20 cellular contexts compared by ENCODE assay signal in genomic region chr6:43942616-43943015, GRCh38.
DNase-seq lines count a peak whose midpoint lies in the region; ATAC-seq, FAIRE-seq and TF ChIP-seq lines count a peak whose summit lies in the region.
"Had no signal": no experiment of that assay in that cellular context is flagged by ENCODE, and none has a peak within 500 bp of the region (broad histone marks: within the 10 kb centered on the region; RNA-seq: fewer than 3 reads in every experiment).

No MANE protein-coding gene starts in this region.

- intact Hi-C loops in activated CD4-positive, alpha-beta T cell treated with anti-CD3 and anti-CD28 coated beads for 36 hours (cut with DNase I, micrococcal nuclease), result no loop called here

- H3K27me3 ChIP-seq in astrocyte (ENCODE audit: insufficient read depth, low read length), result no peaks in the 10 kb centered on the region

- no peak overlapping the region for H2AFZ ChIP-seq in astrocyte (ENCODE audit: low read depth, low read length)

- H3K9me3 ChIP-seq in astrocyte (ENCODE audit: insufficient read depth, low read depth, low read length), result no peaks in the 10 kb centered on the region

- no peak overlapping the region for H3K4me3 Mint-ChIP-seq in astrocyte (ENCODE audit: unreplicated experiment)
- no peak overlapping the region for H3K4me3 Mint-ChIP-seq in neural crest cell
- H3K4me3 Mint-ChIP-seq in type B pancreatic cell, result no peak overlapping the region
- H3K4me3 Mint-ChIP-seq in activated CD4-positive, alpha-beta T cell treated with anti-CD3 and anti-CD28 coated beads for 36 hours, result no peak overlapping the region

- no peak overlapping the region for H3K4me2 ChIP-seq in astrocyte (ENCODE audit: low read length)

- H3K36me3 ChIP-seq in astrocyte (ENCODE audit: insufficient read depth, low read length), result no peaks in the 10 kb centered on the region

- no peaks in the 10 kb centered on the region for H4K20me1 ChIP-seq in astrocyte (ENCODE audit: insufficient read depth, low read length)

- peak; percentile 40 for DNase-seq in activated CD8-positive, alpha-beta memory T cell treated with anti-CD3 and anti-CD28 coated beads, Interleukin-2, amount 50 U/mL, for 48 hours
- DNase-seq in activated CD8-positive, alpha-beta memory T cell treated with anti-CD3 and anti-CD28 coated beads, Interleukin-2, amount 50 U/mL, for 4 hours, result no peak
- DNase-seq in astrocyte (ENCODE audit: low read depth), result no peak
- DNase-seq in neural crest cell (ENCODE audit: low read depth, low spot score), result no peak
- peak; percentile 60 for DNase-seq in type B pancreatic cell (ENCODE audit: extremely low spot score, unreplicated experiment)
- no peak for DNase-seq in activated CD4-positive, alpha-beta T cell treated with anti-CD3 and anti-CD28 coated beads for 36 hours
- DNase-seq: C1 segment of cervical spinal cord, COR-L47, DMS79, GDM1, MM.1S, NCI-H1105 treated with DMSO at 0.1 percent for 48 hours, NCI-H187, NCI-H446, NCI-H748 treated with DMSO at 0.1 percent for 48 hours had no signal

- no peak overlapping the region for H3K9ac ChIP-seq in astrocyte (ENCODE audit: low read length)

- H3K36me3 Mint-ChIP-seq in astrocyte (ENCODE audit: low read depth, unreplicated experiment) (peaks cover 1% of the 10 kb centered on the region), neural crest cell (ENCODE audit: low read depth) (no peaks in the 10 kb centered on the region), type B pancreatic cell (no peaks in the 10 kb centered on the region)
- H3K36me3 Mint-ChIP-seq in activated CD4-positive, alpha-beta T cell treated with anti-CD3 and anti-CD28 coated beads for 36 hours (ENCODE audit: low read depth), result no peaks in the 10 kb centered on the region

- no peak for TF ChIP-seq CTCF in astrocyte (IDR thresholded peaks at IDR 0.05; ENCODE audit: insufficient read depth, low read depth, low read length)
- TF ChIP-seq CTCF in neural crest cell (conservative IDR thresholded peaks at IDR 0.05), result no peak
- TF ChIP-seq CTCF in type B pancreatic cell (conservative IDR thresholded peaks at IDR 0.05), result no peak

- peak overlapping the region; percentile 30 for H3K27ac Mint-ChIP-seq in astrocyte (ENCODE audit: unreplicated experiment)
- H3K27ac Mint-ChIP-seq in neural crest cell (ENCODE audit: unreplicated experiment), result peak overlapping the region; percentile 92
- no peak overlapping the region for H3K27ac Mint-ChIP-seq in type B pancreatic cell
- H3K27ac Mint-ChIP-seq in activated CD4-positive, alpha-beta T cell treated with anti-CD3 and anti-CD28 coated beads for 36 hours, result no peak overlapping the region

- H3K27ac ChIP-seq in astrocyte (ENCODE audit: low read depth, low read length), result no peak overlapping the region

- H3K4me1 Mint-ChIP-seq in astrocyte (ENCODE audit: low read depth, unreplicated experiment) (peaks cover 14% of the 10 kb centered on the region), neural crest cell (peaks cover 8% of the 10 kb centered on the region), type B pancreatic cell (ENCODE audit: unreplicated experiment) (peaks cover 12% of the 10 kb centered on the region)
- no peaks in the 10 kb centered on the region for H3K4me1 Mint-ChIP-seq in activated CD4-positive, alpha-beta T cell treated with anti-CD3 and anti-CD28 coated beads for 36 hours

- H3K79me2 ChIP-seq in astrocyte (ENCODE audit: insufficient read depth, low read length), result no peaks in the 10 kb centered on the region

- FAIRE-seq in astrocyte (lab: Jason Lieb, UNC), result no peak
- FAIRE-seq: GM12892 had no signal

- no peaks in the 10 kb centered on the region for H3K4me1 ChIP-seq in astrocyte (ENCODE audit: insufficient read depth, low read length)

- no peak overlapping the region for H3K4me3 ChIP-seq in astrocyte (ENCODE audit: insufficient read depth, low read depth, low read length)

- ATAC-seq in HG02870 (IDR thresholded peaks at IDR 0.05; ENCODE audit: unreplicated experiment), result no peak
- no peak for ATAC-seq in HG02798 (IDR thresholded peaks at IDR 0.05; ENCODE audit: poor library complexity, unreplicated experiment)
- no peak for ATAC-seq in activated CD4-positive, alpha-beta T cell treated with anti-CD3 and anti-CD28 coated beads for 36 hours
- ATAC-seq: Panc1, Right ventricle myocardium inferior had no signal

- H3K27me3 Mint-ChIP-seq in astrocyte (ENCODE audit: low read depth, unreplicated experiment), result peaks cover 22% of the 10 kb centered on the region
- no peaks in the 10 kb centered on the region for H3K27me3 Mint-ChIP-seq in neural crest cell (ENCODE audit: low read depth)
- H3K27me3 Mint-ChIP-seq in type B pancreatic cell, result peaks cover 7% of the 10 kb centered on the region
- H3K27me3 Mint-ChIP-seq in activated CD4-positive, alpha-beta T cell treated with anti-CD3 and anti-CD28 coated beads for 36 hours, result no peaks in the 10 kb centered on the region

- POLR2A ChIA-PET in activated CD4-positive, alpha-beta T cell treated with anti-CD3 and anti-CD28 coated beads for 36 hours (lab: Charles Lee), result no interaction called here

- peaks cover 11% of the 10 kb centered on the region for H3K9me3 Mint-ChIP-seq in astrocyte (ENCODE audit: unreplicated experiment)
- peaks cover 6% of the 10 kb centered on the region for H3K9me3 Mint-ChIP-seq in neural crest cell
- H3K9me3 Mint-ChIP-seq in type B pancreatic cell, result peaks cover 8% of the 10 kb centered on the region
- peaks cover 6% of the 10 kb centered on the region for H3K9me3 Mint-ChIP-seq in activated CD4-positive, alpha-beta T cell treated with anti-CD3 and anti-CD28 coated beads for 36 hours (ENCODE audit: low read depth)

- CTCF ChIA-PET in activated CD4-positive, alpha-beta T cell treated with anti-CD3 and anti-CD28 coated beads for 36 hours (lab: Charles Lee), result interaction anchor here (0.6 to 1.0 kb wide), 3 partner anchors 81 to 564 kb away, joined by 3 read pairs; no protein-coding TSS in a partner anchor

Comparison
In these comparisons a context has a peak if more than half of its experiments do, and no peak if none do; other contexts are left out.
1. DNase-seq: peak in activated CD8-positive, alpha-beta memory T cell treated with anti-CD3 and anti-CD28 coated beads, Interleukin-2, amount 50 U/mL, for 48 hours (single experiment) and type B pancreatic cell (single experiment); none in activated CD8-positive, alpha-beta memory T cell treated with anti-CD3 and anti-CD28 coated beads, Interleukin-2, amount 50 U/mL, for 4 hours (single experiment), astrocyte (single experiment), neural crest cell (single experiment) and activated CD4-positive, alpha-beta T cell treated with anti-CD3 and anti-CD28 coated beads for 36 hours (single experiment).
2. H3K27ac Mint-ChIP-seq: peak in astrocyte (single experiment) and neural crest cell (single experiment); none in type B pancreatic cell (single experiment) and activated CD4-positive, alpha-beta T cell treated with anti-CD3 and anti-CD28 coated beads for 36 hours (single experiment).